1 cellular context compared by ENCODE assay signal in genomic region chr15:101070502-101071273, GRCh38.
A peak's percentile ranks its signal among the peaks of the same experiment; 100 is the strongest.
TF ChIP-seq lines count a peak whose summit lies in the region.

No MANE protein-coding gene starts in this region.

TF ChIP-seq in HepG2, 621 proteins besides CTCF, POLR2A, EP300 and RAD21 (continued from another document):
- TF ChIP-seq ZNF784 (CRISPR knock-in tag; IDR thresholded peaks at IDR 0.05; ENCODE audit: borderline replicate concordance): no peak
- TF ChIP-seq USF2 (IDR thresholded peaks at IDR 0.05; ENCODE audit: low read depth, low read length): no peak
- TF ChIP-seq USF2 (CRISPR knock-in tag; IDR thresholded peaks at IDR 0.05; ENCODE audit: borderline replicate concordance): no peak
- TF ChIP-seq SNAPC5 (CRISPR knock-in tag; IDR thresholded peaks at IDR 0.05; ENCODE audit: borderline replicate concordance): no peak
- TF ChIP-seq ZFP37 (CRISPR knock-in tag; IDR thresholded peaks at IDR 0.05; ENCODE audit: borderline replicate concordance): no peak
- TF ChIP-seq ZNF180 (CRISPR knock-in tag; IDR thresholded peaks at IDR 0.05; ENCODE audit: borderline replicate concordance, low read depth): no peak
- TF ChIP-seq KDM6A (CRISPR knock-in tag; IDR thresholded peaks at IDR 0.05; ENCODE audit: low read depth): peak; percentile 79
- TF ChIP-seq ZNF672 (CRISPR knock-in tag; IDR thresholded peaks at IDR 0.05): no peak
- TF ChIP-seq ZNF275 (CRISPR knock-in tag; IDR thresholded peaks at IDR 0.05; ENCODE audit: borderline replicate concordance): no peak
